27 cellular contexts compared by ENCODE assay signal in the genomic region with DNA sequence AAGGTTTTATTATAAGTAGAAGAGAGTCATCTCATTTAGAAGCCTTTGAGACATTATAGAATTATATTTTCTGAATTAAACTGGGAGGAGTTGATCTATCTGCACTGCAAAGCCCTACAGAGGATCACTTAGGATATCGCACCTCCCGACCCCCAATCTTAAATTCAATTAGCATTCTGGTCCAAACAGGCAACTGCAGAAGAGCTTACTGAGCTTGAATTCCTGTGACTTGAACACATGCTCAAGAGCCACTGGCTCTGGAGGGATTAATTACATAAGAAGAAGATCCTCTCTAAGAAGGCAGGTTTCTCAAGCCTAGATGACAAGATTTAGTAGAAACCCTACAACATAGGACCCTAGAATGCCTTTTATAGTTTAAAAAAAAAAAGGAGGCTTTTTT.
"Had no signal": no experiment of that assay in that cellular context is flagged by ENCODE, and none has a peak within 500 bp of the region (broad histone marks: within the 10 kb centered on the region; RNA-seq: fewer than 3 reads in every experiment).

No MANE protein-coding gene starts in this region.

- H3K9ac ChIP-seq: parathyroid adenoma had no signal

- H3K4me3 Mint-ChIP-seq: naive thymus-derived CD8-positive, alpha-beta T cell; nephron; neural crest cell; stimulated activated naive B cell treated with anti-CD40 and anti-IgM and Interleukin-4, amounts not matched to agents 10 μg/mL and 1 μg/mL and 100 μg/mL, for 72 hours; type B pancreatic cell had no signal

- H2AFZ ChIP-seq: parathyroid adenoma had no signal

- H3K4me1 ChIP-seq: left lung, lower lobe of right lung, parathyroid adenoma, stomach, testis, thyroid gland, uterus had no signal

- H3K36me3 ChIP-seq: left lung, lower lobe of right lung, neutrophil, stomach, thyroid gland, uterus had no signal

- H3K9me3 Mint-ChIP-seq: nephron, neural crest cell, type B pancreatic cell had no signal

- H3K27ac ChIP-seq: left lung, lower lobe of right lung, neutrophil, parathyroid adenoma, skin epidermis, stomach, testis, thyroid gland, uterus had no signal

- H3K27ac Mint-ChIP-seq: naive thymus-derived CD8-positive, alpha-beta T cell; nephron; stimulated activated naive B cell treated with anti-CD40 and anti-IgM and Interleukin-4, amounts not matched to agents 10 μg/mL and 1 μg/mL and 100 μg/mL, for 72 hours; type B pancreatic cell had no signal

- H3K4me1 Mint-ChIP-seq: naive thymus-derived CD8-positive, alpha-beta T cell; nephron; neural crest cell; stimulated activated naive B cell treated with anti-CD40 and anti-IgM and Interleukin-4, amounts not matched to agents 10 μg/mL and 1 μg/mL and 100 μg/mL, for 72 hours had no signal

- H3K36me3 Mint-ChIP-seq: naive thymus-derived CD8-positive, alpha-beta T cell; stimulated activated naive B cell treated with anti-CD40 and anti-IgM and Interleukin-4, amounts not matched to agents 10 μg/mL and 1 μg/mL and 100 μg/mL, for 72 hours; type B pancreatic cell had no signal

- H3K27me3 ChIP-seq: left lung, neutrophil, stomach, testis, thyroid gland, uterus had no signal

- H3K4me3 ChIP-seq: left lung, lower lobe of right lung, skin epidermis, stomach, testis, thyroid gland, uterus had no signal

- ATAC-seq: left colon; left lung; lower lobe of right lung; naive thymus-derived CD8-positive, alpha-beta T cell; right cardiac atrium; sciatic nerve; stimulated activated naive B cell treated with anti-CD40 and anti-IgM and Interleukin-4, amounts not matched to agents 10 μg/mL and 1 μg/mL and 100 μg/mL, for 72 hours; stimulated activated naive CD8-positive, alpha-beta T cell treated with anti-CD3 and anti-CD28 coated beads, Interleukin-15, Interleukin-2, amounts not matched to agents 100 U/mL and 50 U/mL, for 24 hours had no signal

- DNase-seq: hippocampal formation; kidney; left colon; left lung; lower lobe of right lung; mammary epithelial cell; mesenchymal stem cell; naive thymus-derived CD8-positive, alpha-beta T cell; occipital lobe; right cardiac atrium; stimulated activated CD4-positive, alpha-beta T cell treated with anti-CD3 and anti-CD28 coated beads, Interleukin-12 subunit alpha, Interleukin-12 subunit beta, amount 100 ng/mL, for 4 hours; stimulated activated CD4-positive, alpha-beta T cell treated with anti-CD3 and anti-CD28 coated beads, Interleukin-15, amount 100 ng/mL, for 24 hours; stimulated activated CD4-positive, alpha-beta T cell treated with anti-CD3 and anti-CD28 coated beads, Interleukin-2, amount 100 ng/mL, for 24 hours; stimulated activated CD4-positive, alpha-beta T cell treated with anti-CD3 and anti-CD28 coated beads, Interleukin-4, amount 100 ng/mL, for 1 hour; stimulated activated naive B cell treated with anti-CD40 and anti-IgM and Interleukin-4, amounts not matched to agents 10 μg/mL and 1 μg/mL and 100 μg/mL, for 72 hours; stimulated activated naive CD8-positive, alpha-beta T cell treated with anti-CD3 and anti-CD28 coated beads, Interleukin-15, Interleukin-2, amounts not matched to agents 100 U/mL and 50 U/mL, for 24 hours; stomach; testis; thyroid gland; uterus had no signal

- H3K9me3 ChIP-seq: left lung, lower lobe of right lung, neutrophil, testis, thyroid gland, uterus had no signal

- H3K79me2 ChIP-seq: parathyroid adenoma had no signal

- H3K27me3 Mint-ChIP-seq: naive thymus-derived CD8-positive, alpha-beta T cell; stimulated activated naive B cell treated with anti-CD40 and anti-IgM and Interleukin-4, amounts not matched to agents 10 μg/mL and 1 μg/mL and 100 μg/mL, for 72 hours; type B pancreatic cell had no signal
